Comparison of ENCODE assay signal across 19 cellular contexts in the genomic region with DNA sequence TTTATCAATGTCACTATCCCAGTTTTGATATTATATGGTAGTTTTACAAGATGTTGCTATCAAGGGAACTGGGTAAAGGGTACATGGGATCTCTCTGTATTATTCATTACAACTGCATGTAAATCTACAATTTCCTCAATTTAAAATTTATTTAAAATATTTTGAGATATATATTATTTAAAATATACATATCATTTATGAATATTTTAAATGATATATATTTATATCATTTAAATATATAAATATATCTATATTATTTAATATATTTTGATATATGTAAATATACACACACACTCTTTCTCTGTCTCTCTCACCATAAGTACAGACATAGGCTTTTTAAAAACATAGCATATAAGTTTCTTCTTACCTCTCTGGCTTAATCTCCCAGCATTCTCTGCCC.
A peak's percentile ranks its signal among the peaks of the same experiment; 100 is the strongest.
DNase-seq lines count a peak whose midpoint lies in the region; ATAC-seq, FAIRE-seq and TF ChIP-seq lines count a peak whose summit lies in the region.
"Had no signal": no experiment of that assay in that cellular context is flagged by ENCODE, and none has a peak within 500 bp of the region (broad histone marks: within the 10 kb centered on the region; RNA-seq: fewer than 3 reads in every experiment).

No MANE protein-coding gene starts in this region.

- ATAC-seq in pancreas (no peak), HG02759 (IDR thresholded peaks at IDR 0.05; ENCODE audit: unreplicated experiment) (no peak)
- ATAC-seq: CD8-positive, alpha-beta T cell had no signal

- H3K27me3 ChIP-seq in pancreas = no peaks in the 10 kb centered on the region
- H3K27me3 ChIP-seq: BLaER1 had no signal

- no peaks in the 10 kb centered on the region for H3K36me3 ChIP-seq in pancreas
- H3K36me3 ChIP-seq: BLaER1, HAP-1 had no signal

- TF ChIP-seq CTCF in pancreas (IDR thresholded peaks at IDR 0.05) (no peak), type B pancreatic cell (conservative IDR thresholded peaks at IDR 0.05) (no peak)

- peak; percentile 80 for FAIRE-seq in G401.6 (lab: Jason Lieb, UNC)
- FAIRE-seq in colon (lab: Jason Lieb, UNC) = peak; percentile 36
- FAIRE-seq in pancreas (lab: Jason Lieb, UNC) = peak; percentile 75
- FAIRE-seq: GM12891 had no signal

- H3K9me3 Mint-ChIP-seq in type B pancreatic cell = peaks cover 6% of the 10 kb centered on the region
- H3K9me3 Mint-ChIP-seq: CD8-positive, alpha-beta T cell; HFFc6 had no signal

- H3K4me3 Mint-ChIP-seq in type B pancreatic cell = no peak overlapping the region
- H3K4me3 Mint-ChIP-seq: CD4-positive, CD25-positive, alpha-beta regulatory T cell; CD8-positive, alpha-beta T cell; HFFc6 had no signal

- H3K4me1 Mint-ChIP-seq in type B pancreatic cell (ENCODE audit: unreplicated experiment) = no peaks in the 10 kb centered on the region

- intact Hi-C loops in pancreas (cut with DNase I) = no loop called here

- H3K27ac Mint-ChIP-seq in type B pancreatic cell = no peak overlapping the region
- H3K27ac Mint-ChIP-seq: CD4-positive, CD25-positive, alpha-beta regulatory T cell; CD8-positive, alpha-beta T cell; HFFc6 had no signal

- no peaks in the 10 kb centered on the region for H3K27me3 Mint-ChIP-seq in type B pancreatic cell

- H3K4me3 ChIP-seq in pancreas = no peak overlapping the region
- H3K4me3 ChIP-seq: BLaER1, HAP-1 had no signal

- H3K4me1 ChIP-seq in pancreas = no peaks in the 10 kb centered on the region
- H3K4me1 ChIP-seq: BLaER1, Caco-2, HAP-1 had no signal

- H3K27ac ChIP-seq in pancreas = no peak overlapping the region
- H3K27ac ChIP-seq: BLaER1, C4-2B had no signal

- DNase-seq in pancreas = no peak
- no peak for DNase-seq in dedifferentiated amniotic fluid mesenchymal stem cell (ENCODE audit: extremely low spot score)
- DNase-seq in type B pancreatic cell (ENCODE audit: extremely low spot score, unreplicated experiment) = no peak
- DNase-seq: 8988T; Caco-2; CD4-positive, CD25-positive, alpha-beta regulatory T cell; CD8-positive, alpha-beta T cell; DMS153; DND-41; GDM1; GOT3; HFFc6 had no signal

- H3K36me3 Mint-ChIP-seq in type B pancreatic cell = no peaks in the 10 kb centered on the region
- H3K36me3 Mint-ChIP-seq: CD4-positive, CD25-positive, alpha-beta regulatory T cell; CD8-positive, alpha-beta T cell had no signal

- H3K9me3 ChIP-seq in pancreas = no peaks in the 10 kb centered on the region
- H3K9me3 ChIP-seq: BLaER1, Caco-2, HAP-1 had no signal
